ENCODE assay signal across 1 cellular context in the genomic region with DNA sequence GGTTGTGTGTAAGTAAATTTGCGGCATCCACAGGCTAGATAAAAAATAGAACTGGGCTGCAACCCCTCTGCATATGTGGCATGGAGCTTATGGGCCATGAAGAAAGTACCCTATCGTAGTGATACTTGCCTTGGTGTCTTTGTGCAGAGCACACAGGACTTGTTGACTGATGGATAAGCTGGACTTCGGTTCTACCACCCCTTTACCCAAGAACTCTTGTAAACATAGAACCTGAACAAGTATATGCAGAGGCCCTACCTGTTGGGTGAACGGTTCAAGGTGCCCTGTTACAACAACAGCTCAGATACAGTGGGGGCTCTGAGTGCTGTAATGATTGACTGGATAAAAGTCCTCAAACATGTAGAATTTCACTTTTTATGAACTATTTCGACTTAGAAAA.
TF ChIP-seq lines count a peak whose summit lies in the region.

No MANE protein-coding gene starts in this region.

TF ChIP-seq in HepG2, 621 proteins besides CTCF, POLR2A, EP300 and RAD21 (continued from another document and continues in another):
- TF ChIP-seq, protein P1, sequence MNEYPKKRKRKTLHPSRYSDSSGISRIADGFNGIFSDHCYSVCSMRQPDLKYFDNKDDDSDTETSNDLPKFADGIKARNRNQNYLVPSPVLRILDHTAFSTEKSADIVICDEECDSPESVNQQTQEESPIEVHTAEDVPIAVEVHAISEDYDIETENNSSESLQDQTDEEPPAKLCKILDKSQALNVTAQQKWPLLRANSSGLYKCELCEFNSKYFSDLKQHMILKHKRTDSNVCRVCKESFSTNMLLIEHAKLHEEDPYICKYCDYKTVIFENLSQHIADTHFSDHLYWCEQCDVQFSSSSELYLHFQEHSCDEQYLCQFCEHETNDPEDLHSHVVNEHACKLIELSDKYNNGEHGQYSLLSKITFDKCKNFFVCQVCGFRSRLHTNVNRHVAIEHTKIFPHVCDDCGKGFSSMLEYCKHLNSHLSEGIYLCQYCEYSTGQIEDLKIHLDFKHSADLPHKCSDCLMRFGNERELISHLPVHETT (CRISPR knock-in tag; conservative IDR thresholded peaks at IDR 0.05), result no peak
- TF ChIP-seq GLI4 (CRISPR knock-in tag; IDR thresholded peaks at IDR 0.05; ENCODE audit: borderline replicate concordance), result no peak
- TF ChIP-seq ZKSCAN1 (IDR thresholded peaks at IDR 0.05; ENCODE audit: low read length), result no peak
- TF ChIP-seq, protein P2, sequence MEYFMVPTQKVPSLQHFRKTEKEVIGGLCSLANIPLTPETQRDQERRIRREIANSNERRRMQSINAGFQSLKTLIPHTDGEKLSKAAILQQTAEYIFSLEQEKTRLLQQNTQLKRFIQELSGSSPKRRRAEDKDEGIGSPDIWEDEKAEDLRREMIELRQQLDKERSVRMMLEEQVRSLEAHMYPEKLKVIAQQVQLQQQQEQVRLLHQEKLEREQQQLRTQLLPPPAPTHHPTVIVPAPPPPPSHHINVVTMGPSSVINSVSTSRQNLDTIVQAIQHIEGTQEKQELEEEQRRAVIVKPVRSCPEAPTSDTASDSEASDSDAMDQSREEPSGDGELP (IDR thresholded peaks at IDR 0.05; ENCODE audit: borderline replicate concordance, low read depth), result no peak
- TF ChIP-seq ZKSCAN8 (CRISPR knock-in tag; IDR thresholded peaks at IDR 0.05; ENCODE audit: borderline replicate concordance), result peak; percentile 72; the same call in 1 of the 2 replicates
- peak; percentile 97; the same call in 1 of the 2 replicates for TF ChIP-seq ZNF782 (CRISPR knock-in tag; IDR thresholded peaks at IDR 0.05; ENCODE audit: borderline replicate concordance)
- TF ChIP-seq ZNF773 (CRISPR knock-in tag; IDR thresholded peaks at IDR 0.05; ENCODE audit: borderline replicate concordance), result no peak
- TF ChIP-seq, protein P3, sequence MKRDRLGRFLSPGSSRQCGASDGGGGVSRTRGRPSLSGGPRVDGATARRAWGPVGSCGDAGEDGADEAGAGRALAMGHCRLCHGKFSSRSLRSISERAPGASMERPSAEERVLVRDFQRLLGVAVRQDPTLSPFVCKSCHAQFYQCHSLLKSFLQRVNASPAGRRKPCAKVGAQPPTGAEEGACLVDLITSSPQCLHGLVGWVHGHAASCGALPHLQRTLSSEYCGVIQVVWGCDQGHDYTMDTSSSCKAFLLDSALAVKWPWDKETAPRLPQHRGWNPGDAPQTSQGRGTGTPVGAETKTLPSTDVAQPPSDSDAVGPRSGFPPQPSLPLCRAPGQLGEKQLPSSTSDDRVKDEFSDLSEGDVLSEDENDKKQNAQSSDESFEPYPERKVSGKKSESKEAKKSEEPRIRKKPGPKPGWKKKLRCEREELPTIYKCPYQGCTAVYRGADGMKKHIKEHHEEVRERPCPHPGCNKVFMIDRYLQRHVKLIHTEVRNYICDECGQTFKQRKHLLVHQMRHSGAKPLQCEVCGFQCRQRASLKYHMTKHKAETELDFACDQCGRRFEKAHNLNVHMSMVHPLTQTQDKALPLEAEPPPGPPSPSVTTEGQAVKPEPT (CRISPR knock-in tag; IDR thresholded peaks at IDR 0.05; ENCODE audit: low read depth), result no peak
- TF ChIP-seq IRX3 (CRISPR knock-in tag; IDR thresholded peaks at IDR 0.05; ENCODE audit: borderline replicate concordance, low read depth), result no peak
- no peak for TF ChIP-seq ZFYVE20 (CRISPR knock-in tag; IDR thresholded peaks at IDR 0.05; ENCODE audit: borderline replicate concordance, low read depth)
- 0 out of 2 replicates have a peak, but pooled peaks have one; percentile 21 for TF ChIP-seq HOXD1 (CRISPR knock-in tag; IDR thresholded peaks at IDR 0.05)
- TF ChIP-seq, protein P4, sequence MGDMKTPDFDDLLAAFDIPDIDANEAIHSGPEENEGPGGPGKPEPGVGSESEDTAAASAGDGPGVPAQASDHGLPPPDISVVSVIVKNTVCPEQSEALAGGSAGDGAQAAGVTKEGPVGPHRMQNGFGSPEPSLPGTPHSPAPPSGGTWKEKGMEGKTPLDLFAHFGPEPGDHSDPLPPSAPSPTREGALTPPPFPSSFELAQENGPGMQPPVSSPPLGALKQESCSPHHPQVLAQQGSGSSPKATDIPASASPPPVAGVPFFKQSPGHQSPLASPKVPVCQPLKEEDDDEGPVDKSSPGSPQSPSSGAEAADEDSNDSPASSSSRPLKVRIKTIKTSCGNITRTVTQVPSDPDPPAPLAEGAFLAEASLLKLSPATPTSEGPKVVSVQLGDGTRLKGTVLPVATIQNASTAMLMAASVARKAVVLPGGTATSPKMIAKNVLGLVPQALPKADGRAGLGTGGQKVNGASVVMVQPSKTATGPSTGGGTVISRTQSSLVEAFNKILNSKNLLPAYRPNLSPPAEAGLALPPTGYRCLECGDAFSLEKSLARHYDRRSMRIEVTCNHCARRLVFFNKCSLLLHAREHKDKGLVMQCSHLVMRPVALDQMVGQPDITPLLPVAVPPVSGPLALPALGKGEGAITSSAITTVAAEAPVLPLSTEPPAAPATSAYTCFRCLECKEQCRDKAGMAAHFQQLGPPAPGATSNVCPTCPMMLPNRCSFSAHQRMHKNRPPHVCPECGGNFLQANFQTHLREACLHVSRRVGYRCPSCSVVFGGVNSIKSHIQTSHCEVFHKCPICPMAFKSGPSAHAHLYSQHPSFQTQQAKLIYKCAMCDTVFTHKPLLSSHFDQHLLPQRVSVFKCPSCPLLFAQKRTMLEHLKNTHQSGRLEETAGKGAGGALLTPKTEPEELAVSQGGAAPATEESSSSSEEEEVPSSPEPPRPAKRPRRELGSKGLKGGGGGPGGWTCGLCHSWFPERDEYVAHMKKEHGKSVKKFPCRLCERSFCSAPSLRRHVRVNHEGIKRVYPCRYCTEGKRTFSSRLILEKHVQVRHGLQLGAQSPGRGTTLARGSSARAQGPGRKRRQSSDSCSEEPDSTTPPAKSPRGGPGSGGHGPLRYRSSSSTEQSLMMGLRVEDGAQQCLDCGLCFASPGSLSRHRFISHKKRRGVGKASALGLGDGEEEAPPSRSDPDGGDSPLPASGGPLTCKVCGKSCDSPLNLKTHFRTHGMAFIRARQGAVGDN (CRISPR knock-in tag; IDR thresholded peaks at IDR 0.05), result no peak
- peak; percentile 87 for TF ChIP-seq RCOR2 (CRISPR knock-in tag; IDR thresholded peaks at IDR 0.05)
- TF ChIP-seq PHF5A (CRISPR knock-in tag; IDR thresholded peaks at IDR 0.05; ENCODE audit: low read depth, unreplicated experiment), result no peak
- TF ChIP-seq NONO (IDR thresholded peaks at IDR 0.05), result no peak
- peak; percentile 72; the same call in 1 of the 2 replicates for TF ChIP-seq NONO (CRISPR knock-in tag; conservative IDR thresholded peaks at IDR 0.05)
- TF ChIP-seq GABPA (IDR thresholded peaks at IDR 0.05; ENCODE audit: low read depth, low read length), result no peak
- no peak for TF ChIP-seq GABPA (CRISPR knock-in tag; IDR thresholded peaks at IDR 0.05; ENCODE audit: low read depth)
- TF ChIP-seq, protein P5, sequence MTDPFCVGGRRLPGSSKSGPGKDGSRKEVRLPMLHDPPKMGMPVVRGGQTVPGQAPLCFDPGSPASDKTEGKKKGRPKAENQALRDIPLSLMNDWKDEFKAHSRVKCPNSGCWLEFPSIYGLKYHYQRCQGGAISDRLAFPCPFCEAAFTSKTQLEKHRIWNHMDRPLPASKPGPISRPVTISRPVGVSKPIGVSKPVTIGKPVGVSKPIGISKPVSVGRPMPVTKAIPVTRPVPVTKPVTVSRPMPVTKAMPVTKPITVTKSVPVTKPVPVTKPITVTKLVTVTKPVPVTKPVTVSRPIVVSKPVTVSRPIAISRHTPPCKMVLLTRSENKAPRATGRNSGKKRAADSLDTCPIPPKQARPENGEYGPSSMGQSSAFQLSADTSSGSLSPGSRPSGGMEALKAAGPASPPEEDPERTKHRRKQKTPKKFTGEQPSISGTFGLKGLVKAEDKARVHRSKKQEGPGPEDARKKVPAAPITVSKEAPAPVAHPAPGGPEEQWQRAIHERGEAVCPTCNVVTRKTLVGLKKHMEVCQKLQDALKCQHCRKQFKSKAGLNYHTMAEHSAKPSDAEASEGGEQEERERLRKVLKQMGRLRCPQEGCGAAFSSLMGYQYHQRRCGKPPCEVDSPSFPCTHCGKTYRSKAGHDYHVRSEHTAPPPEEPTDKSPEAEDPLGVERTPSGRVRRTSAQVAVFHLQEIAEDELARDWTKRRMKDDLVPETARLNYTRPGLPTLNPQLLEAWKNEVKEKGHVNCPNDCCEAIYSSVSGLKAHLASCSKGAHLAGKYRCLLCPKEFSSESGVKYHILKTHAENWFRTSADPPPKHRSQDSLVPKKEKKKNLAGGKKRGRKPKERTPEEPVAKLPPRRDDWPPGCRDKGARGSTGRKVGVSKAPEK (CRISPR knock-in tag; IDR thresholded peaks at IDR 0.05; ENCODE audit: borderline replicate concordance), result no peak
- no peak for TF ChIP-seq SOX6 (IDR thresholded peaks at IDR 0.05)
- TF ChIP-seq SOX6 (CRISPR knock-in tag; IDR thresholded peaks at IDR 0.05), result peak; percentile 91
- TF ChIP-seq, protein P6, sequence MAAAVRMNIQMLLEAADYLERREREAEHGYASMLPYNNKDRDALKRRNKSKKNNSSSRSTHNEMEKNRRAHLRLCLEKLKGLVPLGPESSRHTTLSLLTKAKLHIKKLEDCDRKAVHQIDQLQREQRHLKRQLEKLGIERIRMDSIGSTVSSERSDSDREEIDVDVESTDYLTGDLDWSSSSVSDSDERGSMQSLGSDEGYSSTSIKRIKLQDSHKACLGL (CRISPR knock-in tag; IDR thresholded peaks at IDR 0.05), result no peak
- no peak for TF ChIP-seq NFIB (CRISPR knock-in tag; IDR thresholded peaks at IDR 0.05; ENCODE audit: borderline replicate concordance)
- no peak for TF ChIP-seq ZNF775 (CRISPR knock-in tag; IDR thresholded peaks at IDR 0.05; ENCODE audit: borderline replicate concordance)
- 0 out of 2 replicates have a peak, but pooled peaks have one; percentile 25 for TF ChIP-seq ZNF605 (CRISPR knock-in tag; IDR thresholded peaks at IDR 0.05)
- TF ChIP-seq, protein P7, sequence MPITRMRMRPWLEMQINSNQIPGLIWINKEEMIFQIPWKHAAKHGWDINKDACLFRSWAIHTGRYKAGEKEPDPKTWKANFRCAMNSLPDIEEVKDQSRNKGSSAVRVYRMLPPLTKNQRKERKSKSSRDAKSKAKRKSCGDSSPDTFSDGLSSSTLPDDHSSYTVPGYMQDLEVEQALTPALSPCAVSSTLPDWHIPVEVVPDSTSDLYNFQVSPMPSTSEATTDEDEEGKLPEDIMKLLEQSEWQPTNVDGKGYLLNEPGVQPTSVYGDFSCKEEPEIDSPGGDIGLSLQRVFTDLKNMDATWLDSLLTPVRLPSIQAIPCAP (CRISPR knock-in tag; IDR thresholded peaks at IDR 0.05; ENCODE audit: low read depth), result no peak
- TF ChIP-seq GATAD2A (CRISPR knock-in tag; IDR thresholded peaks at IDR 0.05), result peak; percentile 94
- no peak for TF ChIP-seq ZNF577 (CRISPR knock-in tag; IDR thresholded peaks at IDR 0.05; ENCODE audit: borderline replicate concordance, low read depth)
- peak; percentile 25; the same call in 1 of the 2 replicates for TF ChIP-seq TAF1 (CRISPR knock-in tag; IDR thresholded peaks at IDR 0.05)
- peak; percentile 87 for TF ChIP-seq FOXK2 (IDR thresholded peaks at IDR 0.05)
- TF ChIP-seq, protein P8, sequence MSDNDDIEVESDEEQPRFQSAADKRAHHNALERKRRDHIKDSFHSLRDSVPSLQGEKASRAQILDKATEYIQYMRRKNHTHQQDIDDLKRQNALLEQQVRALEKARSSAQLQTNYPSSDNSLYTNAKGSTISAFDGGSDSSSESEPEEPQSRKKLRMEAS (IDR thresholded peaks at IDR 0.05), result no peak; the same call in 1 of the 2 replicates
- no peak for TF ChIP-seq ZNF367 (CRISPR knock-in tag; IDR thresholded peaks at IDR 0.05; ENCODE audit: borderline replicate concordance)
- TF ChIP-seq, protein P9, sequence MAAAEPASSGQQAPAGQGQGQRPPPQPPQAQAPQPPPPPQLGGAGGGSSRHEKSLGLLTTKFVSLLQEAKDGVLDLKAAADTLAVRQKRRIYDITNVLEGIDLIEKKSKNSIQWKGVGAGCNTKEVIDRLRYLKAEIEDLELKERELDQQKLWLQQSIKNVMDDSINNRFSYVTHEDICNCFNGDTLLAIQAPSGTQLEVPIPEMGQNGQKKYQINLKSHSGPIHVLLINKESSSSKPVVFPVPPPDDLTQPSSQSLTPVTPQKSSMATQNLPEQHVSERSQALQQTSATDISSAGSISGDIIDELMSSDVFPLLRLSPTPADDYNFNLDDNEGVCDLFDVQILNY (CRISPR knock-in tag; conservative IDR thresholded peaks at IDR 0.05), result no peak
- TF ChIP-seq KAT8 (CRISPR knock-in tag; IDR thresholded peaks at IDR 0.05), result 0 out of 2 replicates have a peak, but pooled peaks have one; percentile 45
- TF ChIP-seq ZNF460 (CRISPR knock-in tag; IDR thresholded peaks at IDR 0.05; ENCODE audit: borderline replicate concordance), result no peak; the same call in 1 of the 2 replicates
- TF ChIP-seq, protein P10, sequence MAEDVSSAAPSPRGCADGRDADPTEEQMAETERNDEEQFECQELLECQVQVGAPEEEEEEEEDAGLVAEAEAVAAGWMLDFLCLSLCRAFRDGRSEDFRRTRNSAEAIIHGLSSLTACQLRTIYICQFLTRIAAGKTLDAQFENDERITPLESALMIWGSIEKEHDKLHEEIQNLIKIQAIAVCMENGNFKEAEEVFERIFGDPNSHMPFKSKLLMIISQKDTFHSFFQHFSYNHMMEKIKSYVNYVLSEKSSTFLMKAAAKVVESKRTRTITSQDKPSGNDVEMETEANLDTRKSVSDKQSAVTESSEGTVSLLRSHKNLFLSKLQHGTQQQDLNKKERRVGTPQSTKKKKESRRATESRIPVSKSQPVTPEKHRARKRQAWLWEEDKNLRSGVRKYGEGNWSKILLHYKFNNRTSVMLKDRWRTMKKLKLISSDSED (CRISPR knock-in tag; IDR thresholded peaks at IDR 0.05), result no peak
- peak; percentile 75 for TF ChIP-seq FOXA1 (IDR thresholded peaks at IDR 0.05)
- TF ChIP-seq FOXA1 (CRISPR knock-in tag; IDR thresholded peaks at IDR 0.05), result peak; percentile 96
- no peak for TF ChIP-seq ZNF33B (CRISPR knock-in tag; IDR thresholded peaks at IDR 0.05)
- TF ChIP-seq KAT2B (IDR thresholded peaks at IDR 0.05; ENCODE audit: borderline replicate concordance, low read depth, low read length), result no peak
- TF ChIP-seq, protein P11, sequence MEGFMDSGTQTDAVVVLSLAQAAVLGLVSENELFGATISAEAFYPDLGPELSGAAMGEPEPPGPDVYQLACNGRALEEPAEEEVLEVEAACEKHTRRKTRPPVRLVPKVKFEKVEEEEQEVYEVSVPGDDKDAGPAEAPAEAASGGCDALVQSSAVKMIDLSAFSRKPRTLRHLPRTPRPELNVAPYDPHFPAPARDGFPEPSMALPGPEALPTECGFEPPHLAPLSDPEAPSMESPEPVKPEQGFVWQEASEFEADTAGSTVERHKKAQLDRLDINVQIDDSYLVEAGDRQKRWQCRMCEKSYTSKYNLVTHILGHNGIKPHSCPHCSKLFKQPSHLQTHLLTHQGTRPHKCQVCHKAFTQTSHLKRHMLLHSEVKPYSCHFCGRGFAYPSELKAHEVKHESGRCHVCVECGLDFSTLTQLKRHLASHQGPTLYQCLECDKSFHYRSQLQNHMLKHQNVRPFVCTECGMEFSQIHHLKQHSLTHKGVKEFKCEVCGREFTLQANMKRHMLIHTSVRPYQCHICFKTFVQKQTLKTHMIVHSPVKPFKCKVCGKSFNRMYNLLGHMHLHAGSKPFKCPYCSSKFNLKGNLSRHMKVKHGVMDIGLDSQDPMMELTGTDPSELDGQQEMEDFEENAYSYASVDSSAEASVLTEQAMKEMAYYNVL (CRISPR knock-in tag; IDR thresholded peaks at IDR 0.05; ENCODE audit: borderline replicate concordance), result peak; percentile 88; the same call in 1 of the 2 replicates
- TF ChIP-seq, protein P12, sequence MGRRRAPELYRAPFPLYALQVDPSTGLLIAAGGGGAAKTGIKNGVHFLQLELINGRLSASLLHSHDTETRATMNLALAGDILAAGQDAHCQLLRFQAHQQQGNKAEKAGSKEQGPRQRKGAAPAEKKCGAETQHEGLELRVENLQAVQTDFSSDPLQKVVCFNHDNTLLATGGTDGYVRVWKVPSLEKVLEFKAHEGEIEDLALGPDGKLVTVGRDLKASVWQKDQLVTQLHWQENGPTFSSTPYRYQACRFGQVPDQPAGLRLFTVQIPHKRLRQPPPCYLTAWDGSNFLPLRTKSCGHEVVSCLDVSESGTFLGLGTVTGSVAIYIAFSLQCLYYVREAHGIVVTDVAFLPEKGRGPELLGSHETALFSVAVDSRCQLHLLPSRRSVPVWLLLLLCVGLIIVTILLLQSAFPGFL (CRISPR knock-in tag; IDR thresholded peaks at IDR 0.05), result no peak
